Comparison of ENCODE assay signal across 1 cellular context in the genomic region with DNA sequence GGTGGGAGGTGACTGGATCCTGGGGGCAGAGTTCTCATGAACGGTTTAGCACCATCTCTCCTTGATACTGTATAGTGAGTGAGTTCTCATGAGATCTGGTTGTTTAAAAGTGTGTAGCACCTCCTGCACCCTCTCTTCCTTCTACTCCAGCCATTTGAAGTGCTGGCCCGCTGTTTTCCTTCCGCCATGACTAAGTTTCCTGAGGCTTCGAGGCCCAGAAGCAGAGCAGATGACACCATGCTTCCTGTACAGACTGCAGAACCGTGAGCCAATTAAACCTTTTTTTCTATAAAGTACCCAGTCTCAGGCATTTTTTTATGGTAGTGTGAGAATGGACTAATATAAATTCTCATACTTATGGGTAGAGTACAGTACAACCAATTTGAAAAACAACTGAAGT.
TF ChIP-seq lines count a peak whose summit lies in the region.

No MANE protein-coding gene starts in this region.

TF ChIP-seq in GM12878, 131 proteins besides CTCF, POLR2A, EP300 and RAD21 (continued from another document):
- no peak for TF ChIP-seq CEBPZ (IDR thresholded peaks at IDR 0.05; ENCODE audit: low read depth, low read length)
- TF ChIP-seq, protein P1, sequence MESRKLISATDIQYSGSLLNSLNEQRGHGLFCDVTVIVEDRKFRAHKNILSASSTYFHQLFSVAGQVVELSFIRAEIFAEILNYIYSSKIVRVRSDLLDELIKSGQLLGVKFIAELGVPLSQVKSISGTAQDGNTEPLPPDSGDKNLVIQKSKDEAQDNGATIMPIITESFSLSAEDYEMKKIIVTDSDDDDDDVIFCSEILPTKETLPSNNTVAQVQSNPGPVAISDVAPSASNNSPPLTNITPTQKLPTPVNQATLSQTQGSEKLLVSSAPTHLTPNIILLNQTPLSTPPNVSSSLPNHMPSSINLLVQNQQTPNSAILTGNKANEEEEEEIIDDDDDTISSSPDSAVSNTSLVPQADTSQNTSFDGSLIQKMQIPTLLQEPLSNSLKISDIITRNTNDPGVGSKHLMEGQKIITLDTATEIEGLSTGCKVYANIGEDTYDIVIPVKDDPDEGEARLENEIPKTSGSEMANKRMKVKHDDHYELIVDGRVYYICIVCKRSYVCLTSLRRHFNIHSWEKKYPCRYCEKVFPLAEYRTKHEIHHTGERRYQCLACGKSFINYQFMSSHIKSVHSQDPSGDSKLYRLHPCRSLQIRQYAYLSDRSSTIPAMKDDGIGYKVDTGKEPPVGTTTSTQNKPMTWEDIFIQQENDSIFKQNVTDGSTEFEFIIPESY (IDR thresholded peaks at IDR 0.05), result peak; percentile 46; the same call in 1 of the 2 replicates
